10 cellular contexts compared by ENCODE assay signal in the genomic region with DNA sequence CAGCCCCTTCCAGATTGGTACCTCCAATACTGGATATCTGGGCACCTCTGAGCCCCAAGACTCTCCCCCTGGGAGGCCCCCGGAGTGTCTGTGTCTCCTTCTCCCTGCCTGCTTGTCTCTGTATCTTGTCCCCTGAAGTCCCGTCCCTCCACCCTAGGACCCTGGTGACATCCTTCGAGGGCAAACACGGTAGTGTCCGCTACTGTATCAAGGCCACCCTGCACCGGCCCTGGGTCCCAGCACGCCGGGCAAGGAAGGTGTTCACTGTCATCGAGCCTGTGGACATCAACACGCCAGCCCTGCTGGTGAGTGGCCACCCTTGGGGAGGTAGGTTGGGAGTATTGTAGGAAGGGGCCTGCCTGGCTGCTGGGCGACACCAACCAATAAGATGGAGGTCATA. TPM values are rescaled to one million over a fixed set of nuclear protein-coding genes. Genes with fewer than 3 reads are reported as not detected.
DNase-seq lines count a peak whose midpoint lies in the region; ATAC-seq and TF ChIP-seq lines count a peak whose summit lies in the region.
"Had no signal": no experiment of that assay in that cellular context is flagged by ENCODE, and none has a peak within 500 bp of the region (broad histone marks: within the 10 kb centered on the region; RNA-seq: fewer than 3 reads in every experiment).

No MANE protein-coding gene starts in this region.

- peaks cover 0 to 43% of the 10 kb centered on the region in 2 donors for H3K36me3 ChIP-seq in vagina

- H3K27me3 Mint-ChIP-seq in stimulated activated naive CD8-positive, alpha-beta T cell treated with anti-CD3 and anti-CD28 coated beads, Interleukin-15, Interleukin-2, amounts not matched to agents 100 ng/mL and 50 ng/mL, for 24 hours = no peaks in the 10 kb centered on the region
- H3K27me3 Mint-ChIP-seq in natural killer cell treated with Interleukin-12 subunit alpha and Interleukin-12 subunit beta and Interleukin-15 and Interleukin-18, amount 100 ng/mL, for 72 hours = no peaks in the 10 kb centered on the region

- H3K4me3 ChIP-seq in coronary artery (peak overlapping the region; percentile 83), vagina (peak overlapping the region; percentile 46 to 51)

- intact Hi-C loops in vagina (cut with DNase I) = no loop called here

- H3K9me3 ChIP-seq in vagina = no peaks in the 10 kb centered on the region

- H3K4me1 ChIP-seq in vagina = peaks cover 34% of the 10 kb centered on the region

- peak overlapping the region; percentile 78 for H3K27ac Mint-ChIP-seq in stimulated activated naive CD8-positive, alpha-beta T cell treated with anti-CD3 and anti-CD28 coated beads, Interleukin-15, Interleukin-2, amounts not matched to agents 100 ng/mL and 50 ng/mL, for 24 hours
- H3K27ac Mint-ChIP-seq in natural killer cell treated with Interleukin-12 subunit alpha and Interleukin-12 subunit beta and Interleukin-15 and Interleukin-18, amount 100 ng/mL, for 72 hours = peak overlapping the region in 1 of 2 donors; percentile 57

- no peak for DNase-seq in stimulated activated naive CD8-positive, alpha-beta T cell treated with anti-CD3 and anti-CD28 coated beads, Interleukin-15, Interleukin-2, amounts not matched to agents 100 U/mL and 50 U/mL, for 24 hours
- DNase-seq in coronary artery (ENCODE audit: low spot score) (no peak), vagina (ENCODE audit: extremely low spot score in 2 of 2) (no peak), NCI-H1930 (lab: John Stamatoyannopoulos, UW) (no peak), HuH-7.5 (ENCODE audit: low spot score) (no peak)
- DNase-seq in natural killer cell treated with Interleukin-12 subunit alpha and Interleukin-12 subunit beta and Interleukin-15 and Interleukin-18, amount 100 ng/mL, for 72 hours (ENCODE audit: low spot score) = no peak
- DNase-seq: foreskin melanocyte, NCI-H1092 had no signal

- H3K9me3 Mint-ChIP-seq in stimulated activated naive CD8-positive, alpha-beta T cell treated with anti-CD3 and anti-CD28 coated beads, Interleukin-15, Interleukin-2, amounts not matched to agents 100 ng/mL and 50 ng/mL, for 24 hours = no peaks in the 10 kb centered on the region
- no peaks in the 10 kb centered on the region for H3K9me3 Mint-ChIP-seq in natural killer cell treated with Interleukin-12 subunit alpha and Interleukin-12 subunit beta and Interleukin-15 and Interleukin-18, amount 100 ng/mL, for 72 hours

- peaks cover 45% of the 10 kb centered on the region for H3K4me1 Mint-ChIP-seq in stimulated activated naive CD8-positive, alpha-beta T cell treated with anti-CD3 and anti-CD28 coated beads, Interleukin-15, Interleukin-2, amounts not matched to agents 100 ng/mL and 50 ng/mL, for 24 hours (ENCODE audit: low read depth)
- H3K4me1 Mint-ChIP-seq in natural killer cell treated with Interleukin-12 subunit alpha and Interleukin-12 subunit beta and Interleukin-15 and Interleukin-18, amount 100 ng/mL, for 72 hours (ENCODE audit: low read depth in 2 of 2) = peaks cover 24 to 26% of the 10 kb centered on the region in 2 donors

- no peaks in the 10 kb centered on the region for H3K27me3 ChIP-seq in vagina

- no peak for TF ChIP-seq CTCF in coronary artery (IDR thresholded peaks at IDR 0.05)
- TF ChIP-seq CTCF in vagina (IDR thresholded peaks at IDR 0.05) = no peak

- peak overlapping the region; percentile 84 for H3K4me3 Mint-ChIP-seq in stimulated activated naive CD8-positive, alpha-beta T cell treated with anti-CD3 and anti-CD28 coated beads, Interleukin-15, Interleukin-2, amounts not matched to agents 100 ng/mL and 50 ng/mL, for 24 hours
- H3K4me3 Mint-ChIP-seq in natural killer cell treated with Interleukin-12 subunit alpha and Interleukin-12 subunit beta and Interleukin-15 and Interleukin-18, amount 100 ng/mL, for 72 hours = peak overlapping the region; percentile 62

- H3K36me3 Mint-ChIP-seq in stimulated activated naive CD8-positive, alpha-beta T cell treated with anti-CD3 and anti-CD28 coated beads, Interleukin-15, Interleukin-2, amounts not matched to agents 100 ng/mL and 50 ng/mL, for 24 hours (ENCODE audit: low read depth) = peaks cover 29% of the 10 kb centered on the region
- H3K36me3 Mint-ChIP-seq in natural killer cell treated with Interleukin-12 subunit alpha and Interleukin-12 subunit beta and Interleukin-15 and Interleukin-18, amount 100 ng/mL, for 72 hours = peaks cover 6% of the 10 kb centered on the region

- TF ChIP-seq POLR2A in vagina (IDR thresholded peaks at IDR 0.05) = no peak

- H3K27ac ChIP-seq in coronary artery = peak overlapping the region; percentile 87 to 94
- H3K27ac ChIP-seq in vagina = peak overlapping the region; percentile 85

- no peak for ATAC-seq in stimulated activated naive CD8-positive, alpha-beta T cell treated with anti-CD3 and anti-CD28 coated beads, Interleukin-15, Interleukin-2, amounts not matched to agents 100 U/mL and 50 U/mL, for 24 hours
- no peak for ATAC-seq in natural killer cell treated with Interleukin-12 subunit alpha and Interleukin-12 subunit beta and Interleukin-15 and Interleukin-18, amount 100 ng/mL, for 72 hours
- ATAC-seq in HG03175 (IDR thresholded peaks at IDR 0.05; ENCODE audit: unreplicated experiment) = no peak

RNA-seq across cellular contexts. Expression of gene ARRDC2, which starts 0.8 kb away (rescaled TPM):
- 10 to 100 TPM; 34.0 to 34.8 TPM for total RNA-seq in natural killer cell treated with Interleukin-12 subunit alpha and Interleukin-12 subunit beta and Interleukin-15 and Interleukin-18, amount 100 ng/mL, for 72 hours
- 54.5 TPM for total RNA-seq in vagina

RNA-seq across cellular contexts. Expression of gene KCNN1, which starts 41.9 kb away (rescaled TPM):
- 1 to 10 TPM; 1.0 to 1.3 TPM for total RNA-seq in natural killer cell treated with Interleukin-12 subunit alpha and Interleukin-12 subunit beta and Interleukin-15 and Interleukin-18, amount 100 ng/mL, for 72 hours
- 1.5 TPM for total RNA-seq in vagina
